In the genomic region with DNA sequence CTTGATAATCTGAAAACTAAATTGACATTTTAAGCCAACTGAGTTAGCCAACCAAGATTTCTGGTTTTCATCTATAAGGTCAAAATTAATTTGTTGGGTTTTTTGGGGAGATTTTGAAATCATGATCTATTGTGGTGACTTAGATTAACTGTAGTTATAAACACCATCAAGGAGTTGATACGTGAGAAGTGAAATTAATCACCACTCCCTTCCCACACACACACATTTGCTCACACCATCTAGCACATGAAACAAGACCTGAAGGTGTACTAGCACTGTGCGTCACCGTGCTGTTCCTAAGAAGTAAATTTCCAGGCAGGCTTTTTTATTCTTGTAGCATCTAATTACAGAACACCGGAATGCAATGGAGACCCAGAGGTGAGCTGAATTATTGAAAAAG, we compare ENCODE assay signal across 19 cellular contexts. TPM values are rescaled to one million over a fixed set of nuclear protein-coding genes. Genes with fewer than 3 reads are reported as not detected.
DNase-seq lines count a peak whose midpoint lies in the region; ATAC-seq, FAIRE-seq and TF ChIP-seq lines count a peak whose summit lies in the region.
"Had no signal": no experiment of that assay in that cellular context is flagged by ENCODE, and none has a peak within 500 bp of the region (broad histone marks: within the 10 kb centered on the region; RNA-seq: fewer than 3 reads in every experiment).

No MANE protein-coding gene starts in this region.

- in situ Hi-C loops in GM13976 (cut with MboI; ENCODE audit: low sequenced_read_pairs, unreplicated experiment): loop anchor here (25.0 kb wide), 2 partner anchors 694 to 844 kb away; a partner anchor contains a TSS

- CTCF ChIA-PET in activated CD8-positive, alpha-beta T cell treated with anti-CD3 and anti-CD28 coated beads for 36 hours (lab: Charles Lee): interaction anchor here (0.9 to 2.1 kb wide), 2 partner anchors 18 to 705 kb away, joined by 4 to 12 read pairs; no protein-coding TSS in a partner anchor
- CTCF ChIA-PET in activated CD8-positive, alpha-beta T cell treated with anti-CD3 and anti-CD28 coated beads, Interleukin-2, amount 10 ng/mL, durations not matched to agents 7 days and 5 days (lab: Charles Lee): interaction anchor here (0.8 kb wide), 1 partner anchor 18 kb away, joined by 4 read pairs; no protein-coding TSS in a partner anchor

- peak overlapping the region; percentile 22 for H3K4me3 Mint-ChIP-seq in activated CD8-positive, alpha-beta T cell treated with anti-CD3 and anti-CD28 coated beads for 36 hours
- H3K4me3 Mint-ChIP-seq in activated CD8-positive, alpha-beta T cell treated with anti-CD3 and anti-CD28 coated beads, Interleukin-2, amount 10 ng/mL, durations not matched to agents 7 days and 5 days: no peak overlapping the region
- H3K4me3 Mint-ChIP-seq in T-helper 2 cell treated with Interferon-gamma antibody and Interleukin-4, amounts not matched to agents 5 μg/mL and 100 μg/mL, for 36 hours: no peak overlapping the region
- H3K4me3 Mint-ChIP-seq in neural progenitor cell: no peak overlapping the region
- H3K4me3 Mint-ChIP-seq: CD4-positive, alpha-beta memory T cell had no signal

- H3K79me2 ChIP-seq in neural progenitor cell (ENCODE audit: low read depth): no peaks in the 10 kb centered on the region

- intact Hi-C loops in activated CD8-positive, alpha-beta T cell treated with anti-CD3 and anti-CD28 coated beads for 36 hours (cut with micrococcal nuclease): no loop called here
- intact Hi-C loops in mucosa of descending colon (cut with DNase I, micrococcal nuclease): no loop called here

- H3K36me3 ChIP-seq in neural progenitor cell (no peaks in the 10 kb centered on the region), mucosa of descending colon (ENCODE audit: low read depth) (no peaks in the 10 kb centered on the region)
- H3K36me3 ChIP-seq: BLaER1 had no signal

- DNase-seq in activated CD8-positive, alpha-beta T cell treated with anti-CD3 and anti-CD28 coated beads for 36 hours: peak; percentile 48
- DNase-seq in activated CD8-positive, alpha-beta T cell treated with anti-CD3 and anti-CD28 coated beads, Interleukin-2, amount 10 ng/mL, durations not matched to agents 7 days and 5 days: no peak
- DNase-seq in GM12892 (ENCODE audit: insufficient read length) (no peak), occipital lobe (lab: John Stamatoyannopoulos, UW) (peak; percentile 3), GM13976 (ENCODE audit: low spot score) (no peak), neural progenitor cell (ENCODE audit: low spot score) (no peak), mucosa of descending colon (no peak)
- peak; percentile 26 for DNase-seq in T-helper 2 cell treated with Interferon-gamma antibody and Interleukin-4, amounts not matched to agents 5 μg/mL and 100 μg/mL, for 36 hours (ENCODE audit: low spot score)
- DNase-seq: CD4-positive, alpha-beta memory T cell; KBM-7; NCI-H1105 treated with DMSO at 0.1 percent for 48 hours; NCI-H1694 treated with DMSO at 0.1 percent for 48 hours; NCI-H510A treated with DMSO at 0.1 percent for 48 hours; NCI-H82; SHP77 had no signal

- H4K20me1 ChIP-seq in neural progenitor cell (ENCODE audit: low read depth): no peaks in the 10 kb centered on the region
- H4K20me1 ChIP-seq: BLaER1 had no signal

- peak overlapping the region; percentile 72 for H3K27ac Mint-ChIP-seq in activated CD8-positive, alpha-beta T cell treated with anti-CD3 and anti-CD28 coated beads for 36 hours
- no peak overlapping the region for H3K27ac Mint-ChIP-seq in activated CD8-positive, alpha-beta T cell treated with anti-CD3 and anti-CD28 coated beads, Interleukin-2, amount 10 ng/mL, durations not matched to agents 7 days and 5 days
- no peak overlapping the region for H3K27ac Mint-ChIP-seq in T-helper 2 cell treated with Interferon-gamma antibody and Interleukin-4, amounts not matched to agents 5 μg/mL and 100 μg/mL, for 36 hours
- no peak overlapping the region for H3K27ac Mint-ChIP-seq in neural progenitor cell

- TF ChIP-seq POLR2A in GM12892 (IDR thresholded peaks at IDR 0.05; ENCODE audit: low read depth, low read length): no peak

- H3K4me2 ChIP-seq in neural progenitor cell: no peak overlapping the region
- H3K4me2 ChIP-seq: BLaER1 had no signal

- H3K4me3 ChIP-seq in neural progenitor cell (no peak overlapping the region), mucosa of descending colon (no peak overlapping the region)
- H3K4me3 ChIP-seq: BLaER1 had no signal

- no peaks in the 10 kb centered on the region for H3F3A ChIP-seq in neural progenitor cell (ENCODE audit: low read depth)

- H3K9ac ChIP-seq in neural progenitor cell: no peak overlapping the region
- H3K9ac ChIP-seq: BLaER1 had no signal

- H3K36me3 Mint-ChIP-seq in activated CD8-positive, alpha-beta T cell treated with anti-CD3 and anti-CD28 coated beads for 36 hours (ENCODE audit: low read depth): peaks cover 17% of the 10 kb centered on the region
- peaks cover 22% of the 10 kb centered on the region for H3K36me3 Mint-ChIP-seq in activated CD8-positive, alpha-beta T cell treated with anti-CD3 and anti-CD28 coated beads, Interleukin-2, amount 10 ng/mL, durations not matched to agents 7 days and 5 days (ENCODE audit: low read depth)
- peaks cover 2% of the 10 kb centered on the region for H3K36me3 Mint-ChIP-seq in T-helper 2 cell treated with Interferon-gamma antibody and Interleukin-4, amounts not matched to agents 5 μg/mL and 100 μg/mL, for 36 hours (ENCODE audit: low read depth)
- no peaks in the 10 kb centered on the region for H3K36me3 Mint-ChIP-seq in neural progenitor cell

- no peak overlapping the region for H2AFZ ChIP-seq in neural progenitor cell (replicated peaks)

- H3K27me3 ChIP-seq in neural progenitor cell: no peaks in the 10 kb centered on the region
- H3K27me3 ChIP-seq: BLaER1 had no signal

- H3K27me3 Mint-ChIP-seq in activated CD8-positive, alpha-beta T cell treated with anti-CD3 and anti-CD28 coated beads for 36 hours: no peaks in the 10 kb centered on the region
- no peaks in the 10 kb centered on the region for H3K27me3 Mint-ChIP-seq in activated CD8-positive, alpha-beta T cell treated with anti-CD3 and anti-CD28 coated beads, Interleukin-2, amount 10 ng/mL, durations not matched to agents 7 days and 5 days (ENCODE audit: low read depth)
- H3K27me3 Mint-ChIP-seq in T-helper 2 cell treated with Interferon-gamma antibody and Interleukin-4, amounts not matched to agents 5 μg/mL and 100 μg/mL, for 36 hours (ENCODE audit: low read depth): no peaks in the 10 kb centered on the region
- no peaks in the 10 kb centered on the region for H3K27me3 Mint-ChIP-seq in neural progenitor cell (ENCODE audit: insufficient read depth, low read depth)
- H3K27me3 Mint-ChIP-seq: CD4-positive, alpha-beta memory T cell had no signal

- H3K4me1 Mint-ChIP-seq in activated CD8-positive, alpha-beta T cell treated with anti-CD3 and anti-CD28 coated beads for 36 hours (ENCODE audit: low read depth): peaks cover 21% of the 10 kb centered on the region
- H3K4me1 Mint-ChIP-seq in activated CD8-positive, alpha-beta T cell treated with anti-CD3 and anti-CD28 coated beads, Interleukin-2, amount 10 ng/mL, durations not matched to agents 7 days and 5 days (ENCODE audit: low read depth): no peaks in the 10 kb centered on the region
- H3K4me1 Mint-ChIP-seq in T-helper 2 cell treated with Interferon-gamma antibody and Interleukin-4, amounts not matched to agents 5 μg/mL and 100 μg/mL, for 36 hours (ENCODE audit: low read depth): no peaks in the 10 kb centered on the region
- no peaks in the 10 kb centered on the region for H3K4me1 Mint-ChIP-seq in neural progenitor cell
- H3K4me1 Mint-ChIP-seq: CD4-positive, alpha-beta memory T cell had no signal

- H3K27ac ChIP-seq in neural progenitor cell: no peak overlapping the region
- H3K27ac ChIP-seq: BLaER1 had no signal

- POLR2A ChIA-PET in activated CD8-positive, alpha-beta T cell treated with anti-CD3 and anti-CD28 coated beads for 36 hours (lab: Charles Lee): interaction anchor here (2.3 kb wide), 1 partner anchor 71 kb away, joined by 5 read pairs; no protein-coding TSS in a partner anchor
- POLR2A ChIA-PET in activated CD8-positive, alpha-beta T cell treated with anti-CD3 and anti-CD28 coated beads, Interleukin-2, amount 10 ng/mL, durations not matched to agents 7 days and 5 days (lab: Charles Lee): no interaction called here

- FAIRE-seq in GM12892 (lab: Jason Lieb, UNC): peak; percentile 68
- FAIRE-seq: H1 had no signal

- H3K4me1 ChIP-seq in neural progenitor cell (no peaks in the 10 kb centered on the region), mucosa of descending colon (ENCODE audit: low read depth) (no peaks in the 10 kb centered on the region)
- H3K4me1 ChIP-seq: BLaER1 had no signal

- no peaks in the 10 kb centered on the region for H3K9me3 Mint-ChIP-seq in activated CD8-positive, alpha-beta T cell treated with anti-CD3 and anti-CD28 coated beads for 36 hours
- H3K9me3 Mint-ChIP-seq in activated CD8-positive, alpha-beta T cell treated with anti-CD3 and anti-CD28 coated beads, Interleukin-2, amount 10 ng/mL, durations not matched to agents 7 days and 5 days (ENCODE audit: insufficient read depth): no peaks in the 10 kb centered on the region
- H3K9me3 Mint-ChIP-seq in T-helper 2 cell treated with Interferon-gamma antibody and Interleukin-4, amounts not matched to agents 5 μg/mL and 100 μg/mL, for 36 hours: no peaks in the 10 kb centered on the region
- H3K9me3 Mint-ChIP-seq in neural progenitor cell: no peaks in the 10 kb centered on the region
- H3K9me3 Mint-ChIP-seq: CD4-positive, alpha-beta memory T cell had no signal

- TF ChIP-seq CTCF in activated CD8-positive, alpha-beta T cell treated with anti-CD3 and anti-CD28 coated beads for 36 hours (IDR thresholded peaks at IDR 0.05): no peak
- no peak for TF ChIP-seq CTCF in GM13976 (IDR thresholded peaks at IDR 0.05; ENCODE audit: borderline replicate concordance, control extremely low read depth, extremely low read depth, insufficient read depth, missing control alignments)
- TF ChIP-seq CTCF in neural progenitor cell (IDR thresholded peaks at IDR 0.05): no peak
- no peak for TF ChIP-seq CTCF in mucosa of descending colon (IDR thresholded peaks at IDR 0.05)

- H3K9me3 ChIP-seq in neural progenitor cell (ENCODE audit: low read depth) (no peaks in the 10 kb centered on the region), mucosa of descending colon (no peaks in the 10 kb centered on the region)
- H3K9me3 ChIP-seq: BLaER1 had no signal

- peak; percentile 88 for ATAC-seq in activated CD8-positive, alpha-beta T cell treated with anti-CD3 and anti-CD28 coated beads for 36 hours
- no peak for ATAC-seq in activated CD8-positive, alpha-beta T cell treated with anti-CD3 and anti-CD28 coated beads, Interleukin-2, amount 10 ng/mL, durations not matched to agents 7 days and 5 days
- ATAC-seq in mucosa of descending colon: no peak

RNA-seq across cellular contexts. Expression of a gene that starts 2.1 kb away (rescaled TPM):
- total RNA-seq in activated CD8-positive, alpha-beta T cell treated with anti-CD3 and anti-CD28 coated beads for 36 hours: not detected
- total RNA-seq in activated CD8-positive, alpha-beta T cell treated with anti-CD3 and anti-CD28 coated beads, Interleukin-2, amount 10 ng/mL, durations not matched to agents 7 days and 5 days: under 1 TPM; 0.26 to 0.40 TPM
- polyA plus RNA-seq in GM12892 (2012; ENCODE audit: missing spikeins): not detected
- not detected for total RNA-seq in occipital lobe
- not detected in 2 replicates for total RNA-seq in neural progenitor cell (ENCODE audit: low replicate concordance)
- not detected for total RNA-seq in mucosa of descending colon
- total RNA-seq: A673, H1, RPMI7951 had no signal
- polyA plus RNA-seq: CD4-positive, alpha-beta memory T cell; H1 had no signal

Comparison
In these comparisons a context has a peak if more than half of its experiments do, and no peak if none do; other contexts are left out.
1. DNase-seq: peak in activated CD8-positive, alpha-beta T cell treated with anti-CD3 and anti-CD28 coated beads for 36 hours (single experiment), T-helper 2 cell treated with Interferon-gamma antibody and Interleukin-4, amounts not matched to agents 5 μg/mL and 100 μg/mL, for 36 hours (single experiment) and occipital lobe (single experiment); none in activated CD8-positive, alpha-beta T cell treated with anti-CD3 and anti-CD28 coated beads, Interleukin-2, amount 10 ng/mL, durations not matched to agents 7 days and 5 days (single experiment), GM12892 (single experiment), GM13976 (single experiment), neural progenitor cell (single experiment) and mucosa of descending colon (0 of 3).